Comparison of ENCODE assay signal across 1 cellular context in genomic region chr22:33806191-33806590, GRCh38.
TF ChIP-seq lines count a peak whose summit lies in the region.

No MANE protein-coding gene starts in this region.

TF ChIP-seq in GM23338, 12 proteins besides CTCF, POLR2A, EP300 and RAD21 (continued from another document):
- no peak for TF ChIP-seq ZNF462 (CRISPR knock-in tag; IDR thresholded peaks at IDR 0.05)
